17 cellular contexts compared by ENCODE assay signal in genomic region chr16:79169239-79169638, GRCh38.
DNase-seq lines count a peak whose midpoint lies in the region; ATAC-seq and TF ChIP-seq lines count a peak whose summit lies in the region.
"Had no signal": no experiment of that assay in that cellular context is flagged by ENCODE, and none has a peak within 500 bp of the region (broad histone marks: within the 10 kb centered on the region; RNA-seq: fewer than 3 reads in every experiment).

No MANE protein-coding gene starts in this region.

- no peak overlapping the region for H3K9ac ChIP-seq in HUES64 (ENCODE audit: low read depth, low read length)

- DNase-seq in Caco-2 (peak; percentile 17 to 41), kidney tubule cell (ENCODE audit: low spot score) (peak; percentile 37), thyroid gland (no peak), germinal center (ENCODE audit: low spot score) (no peak)
- DNase-seq in activated CD8-positive, alpha-beta T cell treated with anti-CD3 and anti-CD28 coated beads for 36 hours = peak; percentile 50
- DNase-seq: activated CD8-positive, alpha-beta memory T cell treated with anti-CD3 and anti-CD28 coated beads for 24 hours; CD8-positive, alpha-beta T cell; cortex of kidney; GDM1; kidney glomerular epithelial cell; NCI-H345; T-cell had no signal

- CTCF ChIA-PET in Caco-2 (lab: Charles Lee) = no interaction called here
- CTCF ChIA-PET in activated CD8-positive, alpha-beta T cell treated with anti-CD3 and anti-CD28 coated beads for 36 hours (lab: Charles Lee) = no interaction called here

- no peak overlapping the region for H3K27ac Mint-ChIP-seq in Caco-2 (ENCODE audit: unreplicated experiment)
- H3K27ac Mint-ChIP-seq in activated CD8-positive, alpha-beta T cell treated with anti-CD3 and anti-CD28 coated beads for 36 hours = no peak overlapping the region
- H3K27ac Mint-ChIP-seq: CD8-positive, alpha-beta T cell; T-cell had no signal

- 0 out of 2 replicates have a peak, but pooled peaks cover 3% of the 10 kb centered on the region for H3K9me3 ChIP-seq in Caco-2
- H3K9me3 ChIP-seq in HUES64 (ENCODE audit: insufficient read depth, low read depth, low read length) = peaks cover 9% of the 10 kb centered on the region
- no peaks in the 10 kb centered on the region for H3K9me3 ChIP-seq in thyroid gland
- H3K9me3 ChIP-seq: adrenal gland had no signal

- no peak for TF ChIP-seq CTCF in Caco-2 (IDR thresholded peaks at IDR 0.05; ENCODE audit: insufficient read depth in 1 of 2, low read depth in 1 of 2, low read length in 1 of 2, severe bottlenecking in 1 of 2, unreplicated experiment in 1 of 2)
- no peak for TF ChIP-seq CTCF in activated CD8-positive, alpha-beta T cell treated with anti-CD3 and anti-CD28 coated beads for 36 hours (IDR thresholded peaks at IDR 0.05)
- TF ChIP-seq CTCF in thyroid gland (IDR thresholded peaks at IDR 0.05) = no peak

- TF ChIP-seq POLR2A in thyroid gland (IDR thresholded peaks at IDR 0.05) (no peak), GM18505 (IDR thresholded peaks at IDR 0.05; ENCODE audit: borderline replicate concordance, extremely low read depth, insufficient read depth, insufficient read length) (no peak)

- no peaks in the 10 kb centered on the region for H3K4me1 Mint-ChIP-seq in Caco-2 (ENCODE audit: low read depth, unreplicated experiment)
- peaks cover 10% of the 10 kb centered on the region for H3K4me1 Mint-ChIP-seq in activated CD8-positive, alpha-beta T cell treated with anti-CD3 and anti-CD28 coated beads for 36 hours (ENCODE audit: low read depth)

- H3K36me3 ChIP-seq in Caco-2 (ENCODE audit: control insufficient read depth, insufficient read depth, low read length) (no peaks in the 10 kb centered on the region), HUES64 (ENCODE audit: insufficient read depth, low read length) (no peaks in the 10 kb centered on the region), thyroid gland (no peaks in the 10 kb centered on the region)
- H3K36me3 ChIP-seq: adrenal gland had no signal

- peak; percentile 34 for ATAC-seq in activated CD8-positive, alpha-beta T cell treated with anti-CD3 and anti-CD28 coated beads for 36 hours
- ATAC-seq in GM18505 (IDR thresholded peaks at IDR 0.05; ENCODE audit: unreplicated experiment) (no peak), HG03342 (IDR thresholded peaks at IDR 0.05; ENCODE audit: unreplicated experiment) (no peak)
- ATAC-seq: CD8-positive, alpha-beta T cell; sciatic nerve had no signal

- H3K27ac ChIP-seq in HUES64 (ENCODE audit: low read depth, low read length) (peak overlapping the region; percentile 91; the same call in 1 of the 2 replicates), thyroid gland (no peak overlapping the region)
- H3K27ac ChIP-seq: adrenal gland had no signal

- H3K4me1 ChIP-seq in Caco-2 = peaks cover 10% of the 10 kb centered on the region
- H3K4me1 ChIP-seq in HUES64 (ENCODE audit: insufficient read depth, low read length) = peaks cover 20% of the 10 kb centered on the region
- H3K4me1 ChIP-seq in thyroid gland = peaks cover 0 to 14% of the 10 kb centered on the region in 2 donors

- H3K27me3 ChIP-seq in Caco-2 (replicated peaks; ENCODE audit: control insufficient read depth, insufficient read depth, low read length) (no peaks in the 10 kb centered on the region), HUES64 (ENCODE audit: insufficient read depth, low read length) (no peaks in the 10 kb centered on the region), thyroid gland (no peaks in the 10 kb centered on the region)
- H3K27me3 ChIP-seq: adrenal gland had no signal

- 10% methylated on average over 2 of the region's 2 CpGs for WGBS in HUES64
- WGBS in thyroid gland, 2 donors = 50 to 91% methylated on average over 2 of the region's 2 CpGs

- no TSS peak for BruUV-seq in Caco-2 (replicated peaks; lab: Mats Ljungman, UMichigan)

- H3K4me3 Mint-ChIP-seq in Caco-2 (ENCODE audit: unreplicated experiment) = no peak overlapping the region
- no peak overlapping the region for H3K4me3 Mint-ChIP-seq in activated CD8-positive, alpha-beta T cell treated with anti-CD3 and anti-CD28 coated beads for 36 hours
- H3K4me3 Mint-ChIP-seq: CD8-positive, alpha-beta T cell; T-cell had no signal

- H3K36me3 Mint-ChIP-seq in Caco-2 (ENCODE audit: insufficient read depth, unreplicated experiment) = no peaks in the 10 kb centered on the region
- H3K36me3 Mint-ChIP-seq in activated CD8-positive, alpha-beta T cell treated with anti-CD3 and anti-CD28 coated beads for 36 hours (ENCODE audit: low read depth) = peaks cover 6% of the 10 kb centered on the region

- POLR2A ChIA-PET in Caco-2 (lab: Charles Lee) = no interaction called here
- POLR2A ChIA-PET in activated CD8-positive, alpha-beta T cell treated with anti-CD3 and anti-CD28 coated beads for 36 hours (lab: Charles Lee) = interaction anchor here (1.1 kb wide), 1 partner anchor 9 kb away, joined by 3 read pairs; no protein-coding TSS in a partner anchor

- H3K27me3 Mint-ChIP-seq in Caco-2 (ENCODE audit: insufficient read depth, unreplicated experiment) = no peaks in the 10 kb centered on the region
- peaks cover 2% of the 10 kb centered on the region for H3K27me3 Mint-ChIP-seq in activated CD8-positive, alpha-beta T cell treated with anti-CD3 and anti-CD28 coated beads for 36 hours

- intact Hi-C loops in Caco-2 (cut with micrococcal nuclease; ENCODE audit: unreplicated experiment) = no loop called here
- intact Hi-C loops in activated CD8-positive, alpha-beta T cell treated with anti-CD3 and anti-CD28 coated beads for 36 hours (cut with micrococcal nuclease) = no loop called here
- intact Hi-C loops in thyroid gland (cut with DNase I) = no loop called here

- no peak overlapping the region for H3K4me3 ChIP-seq in Caco-2 (ENCODE audit: low read depth, low read length)
- no peak overlapping the region for H3K4me3 ChIP-seq in HUES64 (ENCODE audit: low read length)
- no peak overlapping the region for H3K4me3 ChIP-seq in thyroid gland (replicated peaks in 1 of 3)
- H3K4me3 ChIP-seq: adrenal gland had no signal

- H3K9me3 Mint-ChIP-seq in Caco-2 (ENCODE audit: unreplicated experiment) = peaks cover 9% of the 10 kb centered on the region
- H3K9me3 Mint-ChIP-seq in activated CD8-positive, alpha-beta T cell treated with anti-CD3 and anti-CD28 coated beads for 36 hours = peaks cover 11% of the 10 kb centered on the region

Comparison
In these comparisons a context has a peak if more than half of its experiments do, and no peak if none do; other contexts are left out.
1. DNase-seq: peak in Caco-2 (2 of 2), activated CD8-positive, alpha-beta T cell treated with anti-CD3 and anti-CD28 coated beads for 36 hours (single experiment) and kidney tubule cell (single experiment); none in thyroid gland (0 of 2) and germinal center (single experiment).